ENCODE assay signal across 10 cellular contexts in genomic region chr12:122395319-122395718, GRCh38. TPM values are rescaled to one million over a fixed set of nuclear protein-coding genes. Genes with fewer than 3 reads are reported as not detected.
DNase-seq lines count a peak whose midpoint lies in the region; ATAC-seq and TF ChIP-seq lines count a peak whose summit lies in the region.
"Had no signal": no experiment of that assay in that cellular context is flagged by ENCODE, and none has a peak within 500 bp of the region (broad histone marks: within the 10 kb centered on the region; RNA-seq: fewer than 3 reads in every experiment).

No MANE protein-coding gene starts in this region.

- H3K9ac ChIP-seq in endodermal cell (ENCODE audit: extremely low read depth, low read length, poor library complexity, severe bottlenecking), result no peak overlapping the region

- ATAC-seq in HG02798 (IDR thresholded peaks at IDR 0.05; ENCODE audit: poor library complexity, unreplicated experiment) (no peak), right cardiac atrium (no peak)

- WGBS in endodermal cell (ENCODE audit: insufficient coverage in 1 of 2, insufficient read length in 1 of 2), 2 experiments, result 83 to 87% methylated on average over 2 to 3 of the region's 3 CpGs
- WGBS in right cardiac atrium, result 70% methylated on average over 3 of the region's 3 CpGs

- H3K36me3 Mint-ChIP-seq in endodermal cell (ENCODE audit: low read depth) (peaks cover 5% of the 10 kb centered on the region), nephron progenitor cell (ENCODE audit: low read depth) (no peaks in the 10 kb centered on the region)

- H3K27me3 ChIP-seq in endodermal cell (ENCODE audit: control insufficient read depth, insufficient read depth, low read length, poor library complexity, severe bottlenecking), result no peaks in the 10 kb centered on the region
- H3K27me3 ChIP-seq in right cardiac atrium (ENCODE audit: control insufficient read depth, insufficient read depth), result no peaks in the 10 kb centered on the region

- H3K4me1 Mint-ChIP-seq in endodermal cell (peaks cover 13% of the 10 kb centered on the region), nephron progenitor cell (peaks cover 19% of the 10 kb centered on the region)

- H3K27me3 Mint-ChIP-seq in endodermal cell (ENCODE audit: insufficient read depth) (no peaks in the 10 kb centered on the region), nephron progenitor cell (ENCODE audit: low read depth, poor library complexity) (no peaks in the 10 kb centered on the region)

- TF ChIP-seq CTCF in endodermal cell (conservative IDR thresholded peaks at IDR 0.05), result no peak
- no peak for TF ChIP-seq CTCF in nephron progenitor cell (IDR thresholded peaks at IDR 0.05)

- H3K9me3 Mint-ChIP-seq in endodermal cell, result no peaks in the 10 kb centered on the region
- no peaks in the 10 kb centered on the region for H3K9me3 Mint-ChIP-seq in nephron progenitor cell

- peak overlapping the region; percentile 11 for H3K27ac Mint-ChIP-seq in endodermal cell
- peak overlapping the region; percentile 46 for H3K27ac Mint-ChIP-seq in nephron progenitor cell

- intact Hi-C loops in right cardiac atrium (cut with DNase I), result loop anchor here in 3 of 4 donors (5.0 to 10.0 kb wide), 2 partner anchors 77 to 79 kb away; no protein-coding TSS in a partner anchor

- H3K4me1 ChIP-seq in endodermal cell (ENCODE audit: control insufficient read depth, insufficient read depth, low read length) (peaks cover 8% of the 10 kb centered on the region), right cardiac atrium (ENCODE audit: control insufficient read depth, insufficient read depth, low read length) (peaks cover 6% of the 10 kb centered on the region)

- no peaks in the 10 kb centered on the region for H3K9me3 ChIP-seq in endodermal cell (ENCODE audit: control insufficient read depth, low read length)
- no peaks in the 10 kb centered on the region for H3K9me3 ChIP-seq in right cardiac atrium (ENCODE audit: control insufficient read depth, low read length)

- no peak overlapping the region for H3K4me3 ChIP-seq in endodermal cell (ENCODE audit: low read length)
- H3K4me3 ChIP-seq in right cardiac atrium (ENCODE audit: low read length), result no peak overlapping the region

- H3K4me3 Mint-ChIP-seq in endodermal cell, result no peak overlapping the region
- no peak overlapping the region for H3K4me3 Mint-ChIP-seq in nephron progenitor cell

- H3K27ac ChIP-seq in endodermal cell (ENCODE audit: low read depth, low read length) (no peak overlapping the region), right cardiac atrium (ENCODE audit: low read length) (no peak overlapping the region)

- DNase-seq in AG08395 (ENCODE audit: low spot score) (peak; percentile 62), HT1080 (ENCODE audit: low read depth) (peak; percentile 77), endodermal cell (no peak), nephron progenitor cell (no peak), right cardiac atrium (no peak), CD1c-positive myeloid dendritic cell (ENCODE audit: extremely low spot score) (no peak)
- no peak for DNase-seq in activated naive CD4-positive, alpha-beta T cell treated with anti-CD3 and anti-CD28 coated beads, Interleukin-2, amount 50 U/mL, for 16 hours
- DNase-seq: NCI-H1694 treated with DMSO at 0.1 percent for 48 hours; stimulated activated CD4-positive, alpha-beta T cell treated with anti-CD3 and anti-CD28 coated beads, Interleukin-15, amount 100 ng/mL, for 24 hours had no signal

- H3K36me3 ChIP-seq in endodermal cell (ENCODE audit: control insufficient read depth, insufficient read depth, low read length), result peaks cover 4% of the 10 kb centered on the region

RNA-seq across cellular contexts. Expression of gene CLIP1, which starts 27.1 kb away (rescaled TPM):
- 24.1 and 26.6 TPM in 2 replicates for total RNA-seq in HT1080 (2014; rRNA removed; shearing (Covaris generic))
- 22.7 and 28.3 TPM in 2 replicates for polyA plus RNA-seq in HT1080 (2015; cell fraction: cytosol; rRNA removed)
- 43.7 and 48.1 TPM in 2 replicates for polyA plus RNA-seq in HT1080 (2015; cell fraction: nucleus; rRNA removed)
- total RNA-seq in endodermal cell (10 to 100 TPM; 56.5 to 65.1 TPM), right cardiac atrium (100 to 1,000 TPM; 112 to 131 (median 121) TPM)
- 33.3 TPM for polyA plus RNA-seq in endodermal cell (2013, experiment 1 of 2)
- 35.1 TPM for polyA plus RNA-seq in endodermal cell (2013, experiment 2 of 2)
- polyA plus RNA-seq in right cardiac atrium, result 43.7 TPM

Comparison
In these comparisons a context has a peak if more than half of its experiments do, and no peak if none do; other contexts are left out.
1. DNase-seq: peak in AG08395 (single experiment) and HT1080 (single experiment); none in endodermal cell (single experiment), nephron progenitor cell (single experiment), right cardiac atrium (0 of 3), CD1c-positive myeloid dendritic cell (single experiment) and activated naive CD4-positive, alpha-beta T cell treated with anti-CD3 and anti-CD28 coated beads, Interleukin-2, amount 50 U/mL, for 16 hours (single experiment).